Comparison of ENCODE assay signal across 1 cellular context in genomic region chr10:133229265-133230022, GRCh38.
TF ChIP-seq lines count a peak whose summit lies in the region.

No MANE protein-coding gene starts in this region.

TF ChIP-seq in H1, 55 proteins besides CTCF, POLR2A, EP300 and RAD21:
- TF ChIP-seq E2F6 (IDR thresholded peaks at IDR 0.05) (peak; percentile 94), CREB1 (IDR thresholded peaks at IDR 0.05) (no peak), RNF2 (IDR thresholded peaks at IDR 0.05; ENCODE audit: borderline replicate concordance, low read depth, low read length, missing control alignments, poor library complexity, severe bottlenecking) (peak; percentile 39), PHF8 (conservative IDR thresholded peaks at IDR 0.05; ENCODE audit: low read depth, low read length) (no peak), NRF1 (IDR thresholded peaks at IDR 0.05; ENCODE audit: low read depth, low read length) (no peak), EZH2 (IDR thresholded peaks at IDR 0.05; ENCODE audit: low read depth, low read length, severe bottlenecking) (peak; percentile 36), ZNF274 (IDR thresholded peaks at IDR 0.05; ENCODE audit: borderline replicate concordance, extremely low read depth, low read length) (no peak), TAF7 (optimal IDR thresholded peaks at IDR 0.05; ENCODE audit: borderline replicate concordance, low read depth, low read length) (no peak), TBP (IDR thresholded peaks at IDR 0.05; ENCODE audit: low read depth, low read length) (0 out of 2 replicates have a peak, but pooled peaks have one; percentile 18), KDM1A (IDR thresholded peaks at IDR 0.05; ENCODE audit: borderline replicate concordance, low read length) (no peak), BCL11A (IDR thresholded peaks at IDR 0.05; ENCODE audit: low read depth in 2 of 2, low read length in 2 of 2) (no peak), MAX (IDR thresholded peaks at IDR 0.05) (peak; percentile 79)
TF ChIP-seq in H1: peak in this region for 5.
